In genomic region chr22:41418717-41419116, GRCh38 we compare ENCODE assay signal across 21 cellular contexts. TPM values are rescaled to one million over a fixed set of nuclear protein-coding genes. Genes with fewer than 3 reads are reported as not detected.
DNase-seq lines count a peak whose midpoint lies in the region; ATAC-seq, FAIRE-seq and TF ChIP-seq lines count a peak whose summit lies in the region.
"Had no signal": no experiment of that assay in that cellular context is flagged by ENCODE, and none has a peak within 500 bp of the region (broad histone marks: within the 10 kb centered on the region; RNA-seq: fewer than 3 reads in every experiment).

No MANE protein-coding gene starts in this region.

- CTCF ChIA-PET in HepG2 (lab: Yijun Ruan, JAX; ENCODE audit: low intra/inter-chr PET ratio, low total read pairs) = no interaction called here

- POLR2A ChIA-PET in HepG2 (lab: Yijun Ruan, JAX) = interaction anchor here (0.9 to 2.1 kb wide), 7 partner anchors 15 to 171 kb away, joined by 3 to 5 read pairs (median 4); partner anchors contain the start of genes ACO2, PHF5A, PMM1 and TOB2
- POLR2A ChIA-PET in naive thymus-derived CD8-positive, alpha-beta T cell (lab: Charles Lee) = interaction anchor here (0.5 to 2.9 kb wide), 2 partner anchors 27 to 29 kb away, joined by 3 to 12 read pairs; partner anchors contain the start of gene TOB2

- in situ Hi-C loops in HepG2 (cut with HindIII; ENCODE audit: extremely low pct_ligation_motif_present, low pct_unique_long_range_greater_than_20kb) (no loop called here), gastrocnemius medialis (cut with MboI; ENCODE audit: low sequenced_read_pairs in 4 of 4) (no loop called here)

- no peak overlapping the region for H3K9ac ChIP-seq in HepG2 (ENCODE audit: insufficient read depth, low read depth, low read length)

- peaks cover 7 to 39% (median 19%) of the 10 kb centered on the region in 4 donors for H3K4me1 Mint-ChIP-seq in naive thymus-derived CD8-positive, alpha-beta T cell

- peaks cover 14% of the 10 kb centered on the region for H3K79me2 ChIP-seq in HepG2 (ENCODE audit: insufficient read depth, low read length)

- no peak for FAIRE-seq in HepG2 (lab: Jason Lieb, UNC)

- BruUV-seq in HepG2 (replicated peaks; lab: Mats Ljungman, UMichigan) = no TSS peak

- no peaks in the 10 kb centered on the region for H3K9me3 Mint-ChIP-seq in naive thymus-derived CD8-positive, alpha-beta T cell
- H3K9me3 Mint-ChIP-seq: activated naive CD8-positive, alpha-beta T cell treated with anti-CD3 and anti-CD28 coated beads, Interleukin-2, amount 50 U/mL, for 24 hours; activated T-helper 2 cell treated with anti-CD3 and anti-CD28 coated beads, Interferon-gamma antibody, Interleukin-2, Interleukin-4, amounts not matched to agents 10 μg/mL and 5 μg/mL and 100 μg/mL, durations not matched to agents 14 hours and 24 hours and 36 hours; central memory CD8-positive, alpha-beta T cell had no signal

- H3K4me1 ChIP-seq in left ventricle myocardium inferior (peaks cover 58% of the 10 kb centered on the region), HepG2 (ENCODE audit: insufficient read depth, low read length) (peaks cover 31% of the 10 kb centered on the region), gastrocnemius medialis (peaks cover 47 to 59% of the 10 kb centered on the region in 2 donors), upper lobe of right lung (peaks cover 38% of the 10 kb centered on the region)
- H3K4me1 ChIP-seq: SJCRH30 had no signal

- DNase-seq in left ventricle myocardium inferior (no peak), Right ventricle myocardium inferior (ENCODE audit: missing footprints) (no peak), HepG2 (ENCODE audit: low spot score) (no peak), gastrocnemius medialis (no peak), upper lobe of right lung (no peak), NCI-H1417 treated with DMSO at 0.1 percent for 48 hours (lab: John Stamatoyannopoulos, UW) (no peak), SIG-M5 treated with dmso at 0.1 percent for 504 hours (lab: John Stamatoyannopoulos, UW; ENCODE audit: unreplicated experiment) (no peak)
- DNase-seq in naive thymus-derived CD8-positive, alpha-beta T cell = no peak
- DNase-seq: activated CD4-positive, CD25-positive, alpha-beta regulatory T cell; activated naive CD8-positive, alpha-beta T cell treated with anti-CD3 and anti-CD28 coated beads, Interleukin-2, amount 50 U/mL, for 24 hours; CD4-positive, CD25-positive, alpha-beta regulatory T cell; DMS53; effector memory CD4-positive, alpha-beta T cell; islet precursor cell; NCI-H526; SJCRH30; stimulated activated CD4-positive, alpha-beta T cell treated with anti-CD3 and anti-CD28 coated beads, Interleukin-2, amount 100 ng/mL, for 48 hours; T-helper 2 cell had no signal

- WGBS in HepG2 (ENCODE audit: low lambda C conversion rate) = 88% methylated on average over 7 of the region's 9 CpGs

- H3K9me3 ChIP-seq in left ventricle myocardium inferior (replicated peaks) (no peaks in the 10 kb centered on the region), HepG2 (ENCODE audit: low read length) (no peaks in the 10 kb centered on the region), gastrocnemius medialis (no peaks in the 10 kb centered on the region), upper lobe of right lung (no peaks in the 10 kb centered on the region)
- H3K9me3 ChIP-seq: SJCRH30, testis had no signal

- no peaks in the 10 kb centered on the region for H3K27me3 Mint-ChIP-seq in naive thymus-derived CD8-positive, alpha-beta T cell
- H3K27me3 Mint-ChIP-seq: activated naive CD8-positive, alpha-beta T cell treated with anti-CD3 and anti-CD28 coated beads, Interleukin-2, amount 50 U/mL, for 24 hours; CD4-positive, CD25-positive, alpha-beta regulatory T cell; central memory CD8-positive, alpha-beta T cell had no signal

- H3K4me3 ChIP-seq in left ventricle myocardium inferior = peak overlapping the region; percentile 36
- H3K4me3 ChIP-seq in HepG2 (replicated peaks in 1 of 3; ENCODE audit: insufficient read depth in 1 of 3, low read depth in 2 of 3, low read length in 3 of 3) = no peak overlapping the region
- peak overlapping the region in 1 of 4 donors; percentile 19 for H3K4me3 ChIP-seq in gastrocnemius medialis
- H3K4me3 ChIP-seq in upper lobe of right lung = no peak overlapping the region
- H3K4me3 ChIP-seq: SJCRH30, testis had no signal

- H3K36me3 ChIP-seq in left ventricle myocardium inferior (peaks cover 13% of the 10 kb centered on the region), HepG2 (replicated peaks in 1 of 2; ENCODE audit: control insufficient read depth in 1 of 2, insufficient read depth in 2 of 2, low read length in 2 of 2) (no peaks in the 10 kb centered on the region), gastrocnemius medialis (peaks cover 0 to 8% of the 10 kb centered on the region in 2 donors), upper lobe of right lung (peaks cover 10% of the 10 kb centered on the region)
- H3K36me3 ChIP-seq: SJCRH30 had no signal

- intact Hi-C loops in left ventricle myocardium inferior (cut with micrococcal nuclease) (no loop called here), Right ventricle myocardium inferior (cut with DNase I) (no loop called here), HepG2 (cut with micrococcal nuclease; ENCODE audit: unreplicated experiment) (no loop called here), gastrocnemius medialis (cut with DNase I; ENCODE audit: low total_unique reads) (no loop called here), upper lobe of right lung (cut with DNase I) (no loop called here)

- no peaks in the 10 kb centered on the region for H4K20me1 ChIP-seq in HepG2 (ENCODE audit: insufficient read depth, low read length)

- no peak overlapping the region for H2AFZ ChIP-seq in HepG2 (ENCODE audit: low read length)

- no peak overlapping the region for H3K4me3 Mint-ChIP-seq in naive thymus-derived CD8-positive, alpha-beta T cell
- H3K4me3 Mint-ChIP-seq: activated naive CD8-positive, alpha-beta T cell treated with anti-CD3 and anti-CD28 coated beads, Interleukin-2, amount 50 U/mL, for 24 hours; CD4-positive, CD25-positive, alpha-beta regulatory T cell; central memory CD8-positive, alpha-beta T cell had no signal

- TF ChIP-seq CTCF in left ventricle myocardium inferior (IDR thresholded peaks at IDR 0.05; ENCODE audit: borderline replicate concordance) (no peak), HepG2 (CRISPR knock-in tag; IDR thresholded peaks at IDR 0.05) (no peak), gastrocnemius medialis (IDR thresholded peaks at IDR 0.05 in 4 of 5, conservative IDR thresholded peaks at IDR 0.05 in 1 of 5) (no peak), upper lobe of right lung (IDR thresholded peaks at IDR 0.05) (no peak)

- TF ChIP-seq POLR2A in HepG2 (IDR thresholded peaks at IDR 0.05; ENCODE audit: insufficient read depth in 1 of 2, low read depth in 2 of 2, low read length in 2 of 2) (no peak), gastrocnemius medialis (IDR thresholded peaks at IDR 0.05) (no peak)

- no peak for TF ChIP-seq RAD21 in HepG2 (CRISPR knock-in tag; IDR thresholded peaks at IDR 0.05)

- H3K4me2 ChIP-seq in HepG2 (ENCODE audit: low read depth, low read length) = no peak overlapping the region

- ATAC-seq in Right ventricle myocardium inferior (no peak), HepG2 (no peak), gastrocnemius medialis (no peak), upper lobe of right lung (no peak)
- ATAC-seq in naive thymus-derived CD8-positive, alpha-beta T cell = no peak
- ATAC-seq: activated naive CD8-positive, alpha-beta T cell treated with anti-CD3 and anti-CD28 coated beads, Interleukin-2, amount 50 U/mL, for 24 hours had no signal

- peak overlapping the region in 5 of 10 donors; percentile 34 to 68 (median 44) for H3K27ac Mint-ChIP-seq in naive thymus-derived CD8-positive, alpha-beta T cell
- H3K27ac Mint-ChIP-seq: activated naive CD8-positive, alpha-beta T cell treated with anti-CD3 and anti-CD28 coated beads, Interleukin-2, amount 50 U/mL, for 24 hours; activated T-helper 2 cell treated with anti-CD3 and anti-CD28 coated beads, Interferon-gamma antibody, Interleukin-2, Interleukin-4, amounts not matched to agents 10 μg/mL and 5 μg/mL and 100 μg/mL, durations not matched to agents 14 hours and 24 hours and 36 hours had no signal

- H3K27me3 ChIP-seq in left ventricle myocardium inferior (ENCODE audit: low read depth) (no peaks in the 10 kb centered on the region), HepG2 (ENCODE audit: control insufficient read depth in 1 of 2, insufficient read depth in 2 of 2, low read length in 2 of 2) (no peaks in the 10 kb centered on the region; a peak in 1 of 5 replicates), gastrocnemius medialis (no peaks in the 10 kb centered on the region), upper lobe of right lung (no peaks in the 10 kb centered on the region)
- H3K27me3 ChIP-seq: SJCRH30, testis had no signal

- peaks cover 0 to 5% (median 0%) of the 10 kb centered on the region in 3 donors for H3K36me3 Mint-ChIP-seq in naive thymus-derived CD8-positive, alpha-beta T cell
- H3K36me3 Mint-ChIP-seq: CD4-positive, CD25-positive, alpha-beta regulatory T cell had no signal

- H3K27ac ChIP-seq in left ventricle myocardium inferior (replicated peaks) = peak overlapping the region; percentile 100
- no peak overlapping the region for H3K27ac ChIP-seq in HepG2 (ENCODE audit: extremely low read length, insufficient read depth, low read length)
- H3K27ac ChIP-seq in gastrocnemius medialis = peak overlapping the region; percentile 97 to 100 (median 98)
- peak overlapping the region; percentile 84 for H3K27ac ChIP-seq in upper lobe of right lung
- H3K27ac ChIP-seq: SJCRH30 had no signal

- no peak for TF ChIP-seq EP300 in HepG2 (IDR thresholded peaks at IDR 0.05; ENCODE audit: low read depth in 2 of 2, low read length in 2 of 2)
- no peak for TF ChIP-seq EP300 in HepG2 (CRISPR knock-in tag; IDR thresholded peaks at IDR 0.05; ENCODE audit: borderline replicate concordance)

RNA-seq across cellular contexts. Expression of gene TOB2, which starts 27.9 kb away (rescaled TPM):
- total RNA-seq in left ventricle myocardium inferior = 63.6 TPM
- total RNA-seq in Right ventricle myocardium inferior = 68.0 TPM
- total RNA-seq in HepG2 (2016; rRNA removed; fragmentation: Illumina TruSeq; extraction: Trizol) = 13.7 and 16.7 TPM in 2 replicates
- 2.7 and 2.9 TPM in 2 replicates for total RNA-seq in HepG2 (2016; cell fraction: cytosol; rRNA removed; fragmentation: Illumina TruSeq; extraction: Trizol; ENCODE audit: low read depth)
- 14.1 and 14.3 TPM in 2 replicates for total RNA-seq in HepG2 (2016; cell fraction: insoluble cytoplasmic fraction; rRNA removed; fragmentation: Illumina TruSeq; extraction: Trizol)
- total RNA-seq in HepG2 (2016; cell fraction: membrane; rRNA removed; fragmentation: Illumina TruSeq; extraction: Trizol) = 14.6 and 15.0 TPM in 2 replicates
- total RNA-seq in HepG2 (2016; cell fraction: nucleus; rRNA removed; fragmentation: Illumina TruSeq; extraction: Trizol) = 14.9 and 16.2 TPM in 2 replicates
- 12.2 and 14.3 TPM in 2 replicates for polyA plus RNA-seq in HepG2 (2011; rRNA removed)
- 9.6 and 10.9 TPM in 2 replicates for polyA plus RNA-seq in HepG2 (2011; cell fraction: cytosol; rRNA removed)
- polyA plus RNA-seq in HepG2 (2011; cell fraction: nucleus; rRNA removed) = 20.7 and 21.6 TPM in 2 replicates
- 12.6 and 16.8 TPM in 2 replicates for polyA plus RNA-seq in HepG2 (2012)
- polyA plus RNA-seq in HepG2 (2016; cell fraction: cytosol; fragmentation: Illumina TruSeq; extraction: Trizol; ENCODE audit: low read depth) = 2.0 TPM in 2 replicates
- polyA plus RNA-seq in HepG2 (2016; cell fraction: insoluble cytoplasmic fraction; fragmentation: Illumina TruSeq; extraction: Trizol; ENCODE audit: low read depth) = 19.1 and 21.8 TPM in 2 replicates
- polyA plus RNA-seq in HepG2 (2016; cell fraction: membrane; fragmentation: Illumina TruSeq; extraction: Trizol; ENCODE audit: low read depth) = 8.7 and 9.6 TPM in 2 replicates
- 31.0 and 32.7 TPM in 2 replicates for polyA plus RNA-seq in HepG2 (2016; cell fraction: nucleus; fragmentation: Illumina TruSeq; extraction: Trizol; ENCODE audit: insufficient read depth, low read depth)
- 15.4 and 25.4 TPM in 2 replicates for polyA minus RNA-seq in HepG2 (2011; rRNA and poly(A)+ RNA removed; ENCODE audit: low replicate concordance)
- 14.9 TPM in 2 replicates for polyA minus RNA-seq in HepG2 (2011; cell fraction: cytosol; rRNA and poly(A)+ RNA removed)
- 8.5 and 10.2 TPM in 2 replicates for polyA minus RNA-seq in HepG2 (2011; cell fraction: nucleus; rRNA and poly(A)+ RNA removed)
- 10 to 100 TPM; 48.1 to 93.6 (median 65.7) TPM for total RNA-seq in gastrocnemius medialis
- total RNA-seq in upper lobe of right lung = 47.7 TPM
- 10 to 100 TPM; 26.2 to 26.4 TPM for total RNA-seq in naive thymus-derived CD8-positive, alpha-beta T cell
- polyA plus RNA-seq in naive thymus-derived CD8-positive, alpha-beta T cell = 10 to 100 TPM in 1 of 3 donors, 1 to 10 TPM in 2; 8.7 to 12.1 (median 9.0) TPM

RNA-seq across cellular contexts. Expression of gene TEF, which starts 37.0 kb away (rescaled TPM):
- total RNA-seq in left ventricle myocardium inferior (20.1 TPM), Right ventricle myocardium inferior (23.5 TPM), HepG2 (2016; rRNA removed; fragmentation: Illumina TruSeq; extraction: Trizol) (7.6 and 8.2 TPM in 2 replicates), gastrocnemius medialis (10 to 100 TPM; 15.6 to 39.8 (median 19.5) TPM), upper lobe of right lung (45.6 TPM)
- total RNA-seq in HepG2 (2016; cell fraction: cytosol; rRNA removed; fragmentation: Illumina TruSeq; extraction: Trizol; ENCODE audit: low read depth) = 1.2 and 1.4 TPM in 2 replicates
- total RNA-seq in HepG2 (2016; cell fraction: insoluble cytoplasmic fraction; rRNA removed; fragmentation: Illumina TruSeq; extraction: Trizol) = 6.8 and 7.9 TPM in 2 replicates
- 4.4 and 4.7 TPM in 2 replicates for total RNA-seq in HepG2 (2016; cell fraction: membrane; rRNA removed; fragmentation: Illumina TruSeq; extraction: Trizol)
- 4.9 and 6.0 TPM in 2 replicates for total RNA-seq in HepG2 (2016; cell fraction: nucleus; rRNA removed; fragmentation: Illumina TruSeq; extraction: Trizol)
- polyA plus RNA-seq in HepG2 (2011; rRNA removed) = 11.2 and 13.9 TPM in 2 replicates
- polyA plus RNA-seq in HepG2 (2011; cell fraction: cytosol; rRNA removed) = 7.0 and 7.4 TPM in 2 replicates
- polyA plus RNA-seq in HepG2 (2011; cell fraction: nucleus; rRNA removed) = 11.3 and 13.2 TPM in 2 replicates
- 4.4 and 5.9 TPM in 2 replicates for polyA plus RNA-seq in HepG2 (2012)
- polyA plus RNA-seq in HepG2 (2016; cell fraction: cytosol; fragmentation: Illumina TruSeq; extraction: Trizol; ENCODE audit: low read depth) = 0.47 and 0.59 TPM in 2 replicates
- polyA plus RNA-seq in HepG2 (2016; cell fraction: insoluble cytoplasmic fraction; fragmentation: Illumina TruSeq; extraction: Trizol; ENCODE audit: low read depth) = 5.6 and 6.0 TPM in 2 replicates
- 2.1 and 2.3 TPM in 2 replicates for polyA plus RNA-seq in HepG2 (2016; cell fraction: membrane; fragmentation: Illumina TruSeq; extraction: Trizol; ENCODE audit: low read depth)
- 7.1 and 7.2 TPM in 2 replicates for polyA plus RNA-seq in HepG2 (2016; cell fraction: nucleus; fragmentation: Illumina TruSeq; extraction: Trizol; ENCODE audit: insufficient read depth, low read depth)
- polyA minus RNA-seq in HepG2 (2011; rRNA and poly(A)+ RNA removed; ENCODE audit: low replicate concordance) = 7.9 and 26.0 TPM in 2 replicates
- polyA minus RNA-seq in HepG2 (2011; cell fraction: cytosol; rRNA and poly(A)+ RNA removed) = 7.2 and 7.3 TPM in 2 replicates
- polyA minus RNA-seq in HepG2 (2011; cell fraction: nucleus; rRNA and poly(A)+ RNA removed) = 4.7 and 5.0 TPM in 2 replicates
- total RNA-seq in naive thymus-derived CD8-positive, alpha-beta T cell = 1 to 10 TPM; 5.2 to 5.9 TPM
- polyA plus RNA-seq in naive thymus-derived CD8-positive, alpha-beta T cell = 1 to 10 TPM; 2.0 to 5.7 (median 4.4) TPM

RNA-seq across cellular contexts. Expression of gene PHF5A, which starts 49.8 kb away (rescaled TPM):
- total RNA-seq in left ventricle myocardium inferior (23.9 TPM), Right ventricle myocardium inferior (25.5 TPM), HepG2 (2016; rRNA removed; fragmentation: Illumina TruSeq; extraction: Trizol) (105 and 154 TPM in 2 replicates), gastrocnemius medialis (10 to 100 TPM; 33.8 to 43.5 (median 38.9) TPM), upper lobe of right lung (32.9 TPM)
- total RNA-seq in HepG2 (2016; cell fraction: cytosol; rRNA removed; fragmentation: Illumina TruSeq; extraction: Trizol; ENCODE audit: low read depth) = 34.8 TPM in 2 replicates
- 107 and 165 TPM in 2 replicates for total RNA-seq in HepG2 (2016; cell fraction: insoluble cytoplasmic fraction; rRNA removed; fragmentation: Illumina TruSeq; extraction: Trizol)
- total RNA-seq in HepG2 (2016; cell fraction: membrane; rRNA removed; fragmentation: Illumina TruSeq; extraction: Trizol) = 55.9 and 58.9 TPM in 2 replicates
- total RNA-seq in HepG2 (2016; cell fraction: nucleus; rRNA removed; fragmentation: Illumina TruSeq; extraction: Trizol) = 38.4 and 43.4 TPM in 2 replicates
- polyA plus RNA-seq in HepG2 (2011; rRNA removed) = 50.7 and 56.6 TPM in 2 replicates
- 43.0 and 50.6 TPM in 2 replicates for polyA plus RNA-seq in HepG2 (2011; cell fraction: cytosol; rRNA removed)
- polyA plus RNA-seq in HepG2 (2011; cell fraction: nucleus; rRNA removed) = 14.8 and 17.9 TPM in 2 replicates
- 42.0 and 46.3 TPM in 2 replicates for polyA plus RNA-seq in HepG2 (2012)
- 22.7 and 24.1 TPM in 2 replicates for polyA plus RNA-seq in HepG2 (2016; cell fraction: cytosol; fragmentation: Illumina TruSeq; extraction: Trizol; ENCODE audit: low read depth)
- 141 and 153 TPM in 2 replicates for polyA plus RNA-seq in HepG2 (2016; cell fraction: insoluble cytoplasmic fraction; fragmentation: Illumina TruSeq; extraction: Trizol; ENCODE audit: low read depth)
- polyA plus RNA-seq in HepG2 (2016; cell fraction: membrane; fragmentation: Illumina TruSeq; extraction: Trizol; ENCODE audit: low read depth) = 38.6 and 42.2 TPM in 2 replicates
- 44.4 and 50.2 TPM in 2 replicates for polyA plus RNA-seq in HepG2 (2016; cell fraction: nucleus; fragmentation: Illumina TruSeq; extraction: Trizol; ENCODE audit: insufficient read depth, low read depth)
- polyA minus RNA-seq in HepG2 (2011; rRNA and poly(A)+ RNA removed; ENCODE audit: low replicate concordance) = 22.2 and 41.1 TPM in 2 replicates
- 11.8 and 12.4 TPM in 2 replicates for polyA minus RNA-seq in HepG2 (2011; cell fraction: cytosol; rRNA and poly(A)+ RNA removed)
- polyA minus RNA-seq in HepG2 (2011; cell fraction: nucleus; rRNA and poly(A)+ RNA removed) = 14.3 and 15.1 TPM in 2 replicates
- 10 to 100 TPM; 34.0 to 35.8 TPM for total RNA-seq in naive thymus-derived CD8-positive, alpha-beta T cell
- 10 to 100 TPM; 17.2 to 21.4 (median 17.9) TPM for polyA plus RNA-seq in naive thymus-derived CD8-positive, alpha-beta T cell

RNA-seq across cellular contexts. Expression of gene ACO2, which starts 50.2 kb away (rescaled TPM):
- total RNA-seq in left ventricle myocardium inferior (851 TPM), Right ventricle myocardium inferior (810 TPM), HepG2 (2016; rRNA removed; fragmentation: Illumina TruSeq; extraction: Trizol) (39.3 and 45.6 TPM in 2 replicates), gastrocnemius medialis (100 to 1,000 TPM; 361 to 763 (median 473) TPM), upper lobe of right lung (84.1 TPM)
- 34.7 and 46.3 TPM in 2 replicates for total RNA-seq in HepG2 (2016; cell fraction: cytosol; rRNA removed; fragmentation: Illumina TruSeq; extraction: Trizol; ENCODE audit: low read depth)
- 35.3 and 49.1 TPM in 2 replicates for total RNA-seq in HepG2 (2016; cell fraction: insoluble cytoplasmic fraction; rRNA removed; fragmentation: Illumina TruSeq; extraction: Trizol)
- 68.4 and 83.2 TPM in 2 replicates for total RNA-seq in HepG2 (2016; cell fraction: membrane; rRNA removed; fragmentation: Illumina TruSeq; extraction: Trizol)
- 37.1 and 37.3 TPM in 2 replicates for total RNA-seq in HepG2 (2016; cell fraction: nucleus; rRNA removed; fragmentation: Illumina TruSeq; extraction: Trizol)
- 19.2 and 19.4 TPM in 2 replicates for polyA plus RNA-seq in HepG2 (2011; rRNA removed)
- 34.8 and 36.5 TPM in 2 replicates for polyA plus RNA-seq in HepG2 (2011; cell fraction: cytosol; rRNA removed)
- 61.6 and 75.9 TPM in 2 replicates for polyA plus RNA-seq in HepG2 (2011; cell fraction: nucleus; rRNA removed)
- polyA plus RNA-seq in HepG2 (2012) = 57.9 and 62.9 TPM in 2 replicates
- 61.5 and 78.5 TPM in 2 replicates for polyA plus RNA-seq in HepG2 (2016; cell fraction: cytosol; fragmentation: Illumina TruSeq; extraction: Trizol; ENCODE audit: low read depth)
- 39.9 and 50.2 TPM in 2 replicates for polyA plus RNA-seq in HepG2 (2016; cell fraction: insoluble cytoplasmic fraction; fragmentation: Illumina TruSeq; extraction: Trizol; ENCODE audit: low read depth)
- 77.9 and 110 TPM in 2 replicates for polyA plus RNA-seq in HepG2 (2016; cell fraction: membrane; fragmentation: Illumina TruSeq; extraction: Trizol; ENCODE audit: low read depth)
- 51.9 and 54.4 TPM in 2 replicates for polyA plus RNA-seq in HepG2 (2016; cell fraction: nucleus; fragmentation: Illumina TruSeq; extraction: Trizol; ENCODE audit: insufficient read depth, low read depth)
- 18.9 and 35.9 TPM in 2 replicates for polyA minus RNA-seq in HepG2 (2011; rRNA and poly(A)+ RNA removed; ENCODE audit: low replicate concordance)
- polyA minus RNA-seq in HepG2 (2011; cell fraction: cytosol; rRNA and poly(A)+ RNA removed) = 31.6 and 35.4 TPM in 2 replicates
- polyA minus RNA-seq in HepG2 (2011; cell fraction: nucleus; rRNA and poly(A)+ RNA removed) = 29.2 and 32.8 TPM in 2 replicates
- total RNA-seq in naive thymus-derived CD8-positive, alpha-beta T cell = 10 to 100 TPM; 67.7 to 75.1 TPM
- polyA plus RNA-seq in naive thymus-derived CD8-positive, alpha-beta T cell = 10 to 100 TPM; 64.2 to 91.9 (median 72.3) TPM
